ENCODE assay signal across 16 cellular contexts in genomic region chr3:179083977-179084376, GRCh38. TPM values are rescaled to one million over a fixed set of nuclear protein-coding genes. Genes with fewer than 3 reads are reported as not detected.
DNase-seq lines count a peak whose midpoint lies in the region; ATAC-seq and TF ChIP-seq lines count a peak whose summit lies in the region.
"Had no signal": no experiment of that assay in that cellular context is flagged by ENCODE, and none has a peak within 500 bp of the region (broad histone marks: within the 10 kb centered on the region; RNA-seq: fewer than 3 reads in every experiment).

No MANE protein-coding gene starts in this region.

- H3K9ac ChIP-seq in iPS-18a (ENCODE audit: low read length): peak overlapping the region; percentile 18
- H3K9ac ChIP-seq: KMS-11 had no signal

- peak overlapping the region; percentile 30 for H3K27ac ChIP-seq in iPS-18a (ENCODE audit: low read length)
- H3K27ac ChIP-seq in lower lobe of right lung: no peak overlapping the region
- no peak overlapping the region for H3K27ac ChIP-seq in A673 (ENCODE audit: low read depth, low read length, poor library complexity, severe bottlenecking)
- H3K27ac ChIP-seq: KMS-11, upper lobe of left lung had no signal

- POLR2A ChIA-PET in A673 (lab: Charles Lee; ENCODE audit: low non-redundant PET): no interaction called here

- CTCF ChIA-PET in A673 (lab: Charles Lee): no interaction called here

- H3K27me3 ChIP-seq in iPS-18a (ENCODE audit: control insufficient read depth, insufficient read depth, low read length) (no peaks in the 10 kb centered on the region), lower lobe of right lung (ENCODE audit: low read depth) (no peaks in the 10 kb centered on the region), A673 (replicated peaks; ENCODE audit: insufficient read depth, low read depth, low read length, poor library complexity) (no peaks in the 10 kb centered on the region)
- H3K27me3 ChIP-seq: upper lobe of left lung had no signal

- H3K36me3 ChIP-seq in iPS-18a (ENCODE audit: control insufficient read depth, low read depth, low read length) (no peaks in the 10 kb centered on the region), lower lobe of right lung (no peaks in the 10 kb centered on the region), A673 (ENCODE audit: insufficient read depth, low read length, poor library complexity, severe bottlenecking) (no peaks in the 10 kb centered on the region)
- H3K36me3 ChIP-seq: upper lobe of left lung had no signal

- ATAC-seq in GM21515 (IDR thresholded peaks at IDR 0.05; ENCODE audit: unreplicated experiment): peak; percentile 64
- ATAC-seq in HG03558 (IDR thresholded peaks at IDR 0.05; ENCODE audit: extremely low read depth, unreplicated experiment): peak; percentile 65
- ATAC-seq in lower lobe of right lung: no peak

- BruUV-seq in A673 (replicated peaks; lab: Mats Ljungman, UMichigan): no TSS peak

- H3K9me3 ChIP-seq in iPS-18a (ENCODE audit: control insufficient read depth, low read depth, low read length) (no peaks in the 10 kb centered on the region), lower lobe of right lung (no peaks in the 10 kb centered on the region), A673 (ENCODE audit: low read depth, low read length, poor library complexity, severe bottlenecking) (no peaks in the 10 kb centered on the region)
- H3K9me3 ChIP-seq: upper lobe of left lung had no signal

- H3K4me1 ChIP-seq in iPS-18a (ENCODE audit: control insufficient read depth, low read depth, low read length) (peaks cover 14% of the 10 kb centered on the region), lower lobe of right lung (no peaks in the 10 kb centered on the region), A673 (ENCODE audit: insufficient read depth, low read length, poor library complexity, severe bottlenecking) (no peaks in the 10 kb centered on the region)
- H3K4me1 ChIP-seq: upper lobe of left lung had no signal

- DNase-seq in NCI-H748 (lab: John Stamatoyannopoulos, UW; ENCODE audit: unreplicated experiment) (peak; percentile 1), NCI-H748 treated with DMSO at 0.1 percent for 48 hours (lab: John Stamatoyannopoulos, UW) (no peak), lower lobe of right lung (no peak), A673 (ENCODE audit: low spot score) (no peak), SHP77 (lab: John Stamatoyannopoulos, UW) (no peak)
- DNase-seq: 8988T; activated CD4-positive, alpha-beta T cell treated with anti-CD3 and anti-CD28 coated beads for 1 hour; activated effector memory CD4-positive, alpha-beta T cell treated with anti-CD3 and anti-CD28 coated beads, Interleukin-2, amount 50 U/mL, for 16 hours; Calu3; H7; NCI-H1930; upper lobe of left lung had no signal

- intact Hi-C loops in lower lobe of right lung (cut with DNase I) (no loop called here), A673 (cut with micrococcal nuclease; ENCODE audit: unreplicated experiment) (no loop called here)

- H3K4me3 ChIP-seq in iPS-18a (ENCODE audit: low read length) (no peak overlapping the region), lower lobe of right lung (no peak overlapping the region), A673 (ENCODE audit: low read depth, low read length, poor library complexity, severe bottlenecking) (no peak overlapping the region)
- H3K4me3 ChIP-seq: upper lobe of left lung had no signal

- TF ChIP-seq CTCF in lower lobe of right lung (IDR thresholded peaks at IDR 0.05) (no peak), A673 (conservative IDR thresholded peaks at IDR 0.05; ENCODE audit: low read depth, low read length) (no peak)

RNA-seq across cellular contexts. Expression of gene ZMAT3, which starts 12.4 kb away (rescaled TPM):
- total RNA-seq in lower lobe of right lung (20.6 TPM), A673 (2021) (8.6 and 9.5 TPM in 2 replicates)

Comparison
In these comparisons a context has a peak if more than half of its experiments do, and no peak if none do; other contexts are left out.
1. ATAC-seq: peak in GM21515 (single experiment) and HG03558 (single experiment); none in lower lobe of right lung (0 of 2).